Comparison of ENCODE assay signal across 18 cellular contexts in the genomic region with DNA sequence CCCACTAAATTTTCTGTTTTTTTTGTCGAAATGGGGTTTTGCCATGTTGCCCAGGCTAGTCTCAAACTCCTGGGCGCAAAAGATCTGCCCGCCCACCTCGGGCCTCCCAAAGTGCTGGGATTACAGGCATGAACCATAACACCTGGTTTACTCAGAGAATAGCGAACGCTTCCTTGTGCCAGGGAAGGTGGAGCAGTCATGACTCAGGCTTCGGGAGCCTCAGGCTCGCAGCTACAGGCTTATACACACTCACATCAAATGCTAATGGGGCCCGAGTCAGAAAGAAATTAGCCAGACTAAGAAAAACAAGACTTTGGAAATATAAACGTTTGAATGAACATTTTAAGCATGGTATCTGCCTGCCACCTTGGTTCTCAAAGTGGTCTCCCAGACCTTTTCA. TPM values are rescaled to one million over a fixed set of nuclear protein-coding genes. Genes with fewer than 3 reads are reported as not detected.
DNase-seq lines count a peak whose midpoint lies in the region; ATAC-seq, FAIRE-seq and TF ChIP-seq lines count a peak whose summit lies in the region.
"Had no signal": no experiment of that assay in that cellular context is flagged by ENCODE, and none has a peak within 500 bp of the region (broad histone marks: within the 10 kb centered on the region; RNA-seq: fewer than 3 reads in every experiment).

No MANE protein-coding gene starts in this region.

- TF ChIP-seq RAD21 in HCT116 (IDR thresholded peaks at IDR 0.05; ENCODE audit: low read depth): no peak

- H3K27me3 ChIP-seq in HCT116 (ENCODE audit: insufficient read depth, low read length): no peaks in the 10 kb centered on the region
- H3K27me3 ChIP-seq in RWPE2 (ENCODE audit: insufficient read depth, poor library complexity, severe bottlenecking): no peaks in the 10 kb centered on the region
- H3K27me3 ChIP-seq in bronchial epithelial cell (ENCODE audit: control insufficient read depth, insufficient read depth, low read length): no peaks in the 10 kb centered on the region

- H3K9me3 ChIP-seq in HCT116 (ENCODE audit: control insufficient read depth in 1 of 2, insufficient read depth in 1 of 2, low read depth in 1 of 2, low read length in 2 of 2): no peaks in the 10 kb centered on the region
- no peaks in the 10 kb centered on the region for H3K9me3 ChIP-seq in RWPE2 (ENCODE audit: severe bottlenecking)
- H3K9me3 ChIP-seq: A549 had no signal

- peaks cover 16% of the 10 kb centered on the region in 2 experiments for H3K36me3 ChIP-seq in HCT116 (ENCODE audit: control insufficient read depth in 1 of 2, insufficient read depth in 2 of 2, low read length in 2 of 2)
- peaks cover 57% of the 10 kb centered on the region for H3K36me3 ChIP-seq in RWPE2 (ENCODE audit: low read depth)
- H3K36me3 ChIP-seq in bronchial epithelial cell (ENCODE audit: control insufficient read depth, insufficient read depth, low read length): peaks cover 14% of the 10 kb centered on the region

- CTCF ChIA-PET in HCT116 (lab: Charles Lee): no interaction called here

- no peak overlapping the region for H2AFZ ChIP-seq in HCT116 (ENCODE audit: low read depth, low read length, poor library complexity, severe bottlenecking)

- DNase-seq in HCT116 (ENCODE audit: low read depth, low spot score): no peak
- DNase-seq in RWPE2 (ENCODE audit: low spot score): peak; percentile 68
- DNase-seq in bronchial epithelial cell (ENCODE audit: low read depth): peak; percentile 89
- DNase-seq in iris pigment epithelial cell (ENCODE audit: low read depth): peak; percentile 46
- no peak for DNase-seq in NCI-H1436 (lab: John Stamatoyannopoulos, UW)
- DNase-seq in activated T-cell treated with anti-CD3 and anti-CD28 coated beads, Interleukin-2, amount 50 U/mL, for 48 hours: no peak
- DNase-seq: DMS79, Karpas-422, NCI-H1417, NCI-H187, NCI-H446, NCI-H526, OCI-M1, SHP77 treated with DMSO at 0.1 percent for 48 hours had no signal

- ATAC-seq in HCT116 (peak; percentile 80), RWPE2 (ENCODE audit: low read depth) (peak; percentile 98), HG03139 (IDR thresholded peaks at IDR 0.05; ENCODE audit: unreplicated experiment) (no peak), HG02759 (IDR thresholded peaks at IDR 0.05; ENCODE audit: unreplicated experiment) (no peak)
- ATAC-seq: A549 had no signal

- H3K4me1 ChIP-seq in HCT116 (ENCODE audit: control insufficient read depth in 1 of 2, insufficient read depth in 2 of 2, low read length in 2 of 2) (peaks cover 0 to 13% of the 10 kb centered on the region in 2 experiments; a peak in 2 of 4 replicates), RWPE2 (ENCODE audit: insufficient read depth, poor library complexity, severe bottlenecking) (peaks cover 6% of the 10 kb centered on the region)
- H3K4me1 ChIP-seq: A549 had no signal

- H3K4me3 ChIP-seq in HCT116 (replicated peaks in 1 of 2; ENCODE audit: low read depth in 1 of 2, low read length in 2 of 2): no peak overlapping the region
- no peak overlapping the region for H3K4me3 ChIP-seq in RWPE2 (ENCODE audit: severe bottlenecking)
- H3K4me3 ChIP-seq in bronchial epithelial cell (ENCODE audit: low read depth, low read length): no peak overlapping the region
- H3K4me3 ChIP-seq: A549 had no signal

- TF ChIP-seq CTCF in HCT116 (IDR thresholded peaks at IDR 0.05 in 2 of 3, conservative IDR thresholded peaks at IDR 0.05 in 1 of 3; ENCODE audit: borderline replicate concordance in 1 of 3, insufficient read depth in 1 of 3, low read depth in 2 of 3, low read length in 2 of 3): no peak
- TF ChIP-seq CTCF in RWPE2 (IDR thresholded peaks at IDR 0.05; ENCODE audit: poor library complexity, severe bottlenecking): no peak
- TF ChIP-seq CTCF in bronchial epithelial cell (IDR thresholded peaks at IDR 0.05; ENCODE audit: insufficient read depth, low read length, severe bottlenecking): no peak

- peak overlapping the region; percentile 2; the same call in 1 of the 2 replicates for H3K9ac ChIP-seq in HCT116 (ENCODE audit: low read length)

- RAD21 ChIA-PET in HCT116 (lab: Charles Lee; ENCODE audit: low non-redundant PET in 1 of 2, low total read pairs in 2 of 2, uncharacterized antibody in 2 of 2, unreplicated experiment in 2 of 2): interaction anchor here in 1 of 2 experiments (0.7 kb wide), 1 partner anchor 672 kb away, joined by 3 read pairs; no protein-coding TSS in a partner anchor

- no peaks in the 10 kb centered on the region for H4K20me1 ChIP-seq in HCT116 (ENCODE audit: insufficient read depth)

- no TSS peak for BruUV-seq in HCT116 (replicated peaks; lab: Mats Ljungman, UMichigan)

- intact Hi-C loops in HCT116 (cut with micrococcal nuclease): no loop called here

- no peak for FAIRE-seq in bronchial epithelial cell (lab: Jason Lieb, UNC)
- FAIRE-seq: A549, H1 had no signal

- H3K4me2 ChIP-seq in HCT116 (ENCODE audit: low read length): peak overlapping the region; percentile 24
- H3K4me2 ChIP-seq: A549 had no signal

- peaks cover 5% of the 10 kb centered on the region; the same call in 1 of the 2 replicates for H3K79me2 ChIP-seq in HCT116 (ENCODE audit: insufficient read depth, low read length)

- no peaks in the 10 kb centered on the region for H3K9me2 ChIP-seq in HCT116 (ENCODE audit: insufficient read depth)

- POLR2A ChIA-PET in HCT116 (lab: Charles Lee): interaction anchor here (1.2 kb wide), 1 partner anchor 11 kb away, joined by 10 read pairs; a partner anchor contains a TSS

- H3K27ac ChIP-seq in HCT116 (ENCODE audit: low read depth, low read length) (peak overlapping the region; percentile 33; the same call in 1 of the 2 replicates), RWPE2 (ENCODE audit: poor library complexity, severe bottlenecking) (peak overlapping the region; percentile 59)
- H3K27ac ChIP-seq: A549 had no signal

- TF ChIP-seq POLR2A in HCT116 (IDR thresholded peaks at IDR 0.05; ENCODE audit: borderline replicate concordance, extremely low read depth, insufficient read depth, insufficient read length): no peak

TF ChIP-seq in HCT116, 20 proteins besides CTCF, POLR2A, EP300 and RAD21:
- 0 out of 2 replicates have a peak, but pooled peaks have one; percentile 22 for TF ChIP-seq FOSL1 (IDR thresholded peaks at IDR 0.05; ENCODE audit: low read depth)
- TF ChIP-seq CEBPB (IDR thresholded peaks at IDR 0.05; ENCODE audit: low read depth): no peak
TF ChIP-seq in HCT116: peak in this region for 1.

RNA-seq across cellular contexts. Expression of a gene that starts 11.0 kb away (rescaled TPM):
- total RNA-seq in HCT116 (2021; ENCODE audit: unreplicated experiment): 2,859 TPM
- 3,620 and 4,032 TPM in 2 replicates for polyA plus RNA-seq in HCT116 (2012)
- 6,256 and 7,903 TPM in 2 replicates for total RNA-seq in bronchial epithelial cell

Comparison
In these comparisons a context has a peak if more than half of its experiments do, and no peak if none do; other contexts are left out.
1. ATAC-seq: peak in HCT116 (single experiment) and RWPE2 (single experiment); none in HG03139 (single experiment) and HG02759 (single experiment).
2. DNase-seq: peak in RWPE2 (single experiment), bronchial epithelial cell (single experiment) and iris pigment epithelial cell (single experiment); none in HCT116 (single experiment), NCI-H1436 (single experiment) and activated T-cell treated with anti-CD3 and anti-CD28 coated beads, Interleukin-2, amount 50 U/mL, for 48 hours (0 of 2).